In the genomic region with DNA sequence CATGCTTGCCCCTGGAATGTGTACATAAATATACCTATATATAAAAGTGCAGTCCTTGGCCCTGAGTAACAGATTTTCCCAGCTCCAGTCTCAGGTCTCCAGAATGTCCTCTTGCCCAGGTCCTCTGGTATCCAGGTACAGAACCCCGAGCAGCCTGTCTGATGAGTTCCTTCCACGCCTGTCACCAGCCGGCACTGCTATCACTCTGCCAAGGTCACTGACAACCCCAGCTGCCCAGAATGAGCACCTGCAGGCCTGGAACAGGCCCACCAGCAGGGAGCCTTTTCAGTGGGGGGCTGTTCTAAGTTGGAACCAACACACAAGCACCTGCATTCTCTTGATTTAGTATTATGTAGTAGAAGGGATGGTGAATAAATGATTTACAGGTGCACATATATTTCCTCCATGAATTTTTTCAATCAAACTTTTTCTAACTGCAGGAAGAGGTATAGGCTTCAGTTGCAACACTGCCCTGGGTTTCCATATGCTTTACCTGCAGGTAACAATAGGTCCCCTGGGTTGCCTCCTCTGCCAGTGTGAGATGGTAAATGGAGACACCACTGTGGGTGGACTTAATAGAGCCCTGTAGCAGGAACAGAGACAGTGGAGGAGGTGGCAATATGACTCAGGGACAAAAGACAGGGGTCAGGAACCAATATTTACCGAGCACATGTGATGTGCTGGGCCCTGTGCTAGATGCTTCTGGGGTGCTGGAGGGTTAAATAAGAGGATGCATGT, we compare ENCODE assay signal across 28 cellular contexts.
DNase-seq lines count a peak whose midpoint lies in the region; ATAC-seq and TF ChIP-seq lines count a peak whose summit lies in the region.
"Had no signal": no experiment of that assay in that cellular context is flagged by ENCODE, and none has a peak within 500 bp of the region (broad histone marks: within the 10 kb centered on the region; RNA-seq: fewer than 3 reads in every experiment).

No MANE protein-coding gene starts in this region.

- peaks cover 10% of the 10 kb centered on the region for H3K4me1 ChIP-seq in GM23338 (ENCODE audit: insufficient read depth)
- H3K4me1 ChIP-seq in right cardiac atrium (ENCODE audit: control insufficient read depth, insufficient read depth, low read length) = peaks cover 11% of the 10 kb centered on the region
- H3K4me1 ChIP-seq: HAP-1 had no signal

- no peak overlapping the region for H3K4me3 ChIP-seq in GM23338
- H3K4me3 ChIP-seq in right cardiac atrium (ENCODE audit: low read length) = no peak overlapping the region
- H3K4me3 ChIP-seq: BLaER1 treated with 17β-estradiol and CSF1 and Interleukin-3, amounts not matched to agents 10 nM and 100 nM; HAP-1; K562; MG63 had no signal

- H3K9me3 Mint-ChIP-seq in GM23338 = no peaks in the 10 kb centered on the region; the same call in 2 of the 3 replicates

- H3K27ac ChIP-seq in GM23338 (ENCODE audit: low read depth) (no peak overlapping the region), right cardiac atrium (ENCODE audit: low read length) (no peak overlapping the region)
- H3K27ac ChIP-seq: 22Rv1; BLaER1 treated with 17β-estradiol and CSF1 and Interleukin-3, amounts not matched to agents 10 nM and 100 nM; HL-60; RWPE1 had no signal

- H3K36me3 Mint-ChIP-seq in GM23338 (ENCODE audit: low read depth) = no peaks in the 10 kb centered on the region; the same call in 2 of the 3 replicates
- H3K36me3 Mint-ChIP-seq: CD4-positive, alpha-beta memory T cell; T-cell had no signal

- ATAC-seq in GM23338 (peak; percentile 39; the same call in 2 of the 3 replicates), right cardiac atrium (peak; percentile 20 to 60), GM21381 (IDR thresholded peaks at IDR 0.05; ENCODE audit: unreplicated experiment) (no peak)
- ATAC-seq: HepG2, K562, SK-N-SH treated with all-trans-retinoic acid at 6 μM for 48 hours, T-cell had no signal

- H3K27me3 ChIP-seq in GM23338 (ENCODE audit: insufficient read depth) = no peaks in the 10 kb centered on the region
- no peaks in the 10 kb centered on the region for H3K27me3 ChIP-seq in right cardiac atrium (ENCODE audit: control insufficient read depth, insufficient read depth)
- H3K27me3 ChIP-seq: BLaER1 treated with 17β-estradiol and CSF1 and Interleukin-3, amounts not matched to agents 10 nM and 100 nM; MG63 had no signal

- H3K4me3 Mint-ChIP-seq in GM23338 = no peak overlapping the region
- H3K4me3 Mint-ChIP-seq: CD4-positive, alpha-beta memory T cell; T-cell had no signal

- no peak for TF ChIP-seq CTCF in GM23338 (conservative IDR thresholded peaks at IDR 0.05; ENCODE audit: low read depth in 2 of 2)

- intact Hi-C loops in right cardiac atrium (cut with DNase I) = no loop called here

- H3K9me3 ChIP-seq in right cardiac atrium (ENCODE audit: control insufficient read depth, low read length) = no peaks in the 10 kb centered on the region
- H3K9me3 ChIP-seq: BLaER1 treated with 17β-estradiol and CSF1 and Interleukin-3, amounts not matched to agents 10 nM and 100 nM; HAP-1; MG63 had no signal

- no peaks in the 10 kb centered on the region for H3K36me3 ChIP-seq in GM23338 (ENCODE audit: insufficient read depth)
- H3K36me3 ChIP-seq: BLaER1 treated with 17β-estradiol and CSF1 and Interleukin-3, amounts not matched to agents 10 nM and 100 nM; HAP-1; MG63 had no signal

- peaks cover 10% of the 10 kb centered on the region for H3K9me2 ChIP-seq in GM23338 (ENCODE audit: insufficient read depth)

- H3K27me3 Mint-ChIP-seq in GM23338 (ENCODE audit: insufficient read depth, low read depth, poor library complexity) = peaks cover 2% of the 10 kb centered on the region

- H3K79me2 ChIP-seq in GM23338 (replicated peaks; ENCODE audit: insufficient read depth) = no peaks in the 10 kb centered on the region

- 75% methylated on average over 4 of the region's 4 CpGs for WGBS in right cardiac atrium

- H3F3A ChIP-seq in GM23338 (replicated peaks; ENCODE audit: low read depth) = no peaks in the 10 kb centered on the region

- H2AFZ ChIP-seq in GM23338 = no peak overlapping the region

- DNase-seq in NCI-H1092 treated with DMSO at 0.1 percent for 48 hours (lab: John Stamatoyannopoulos, UW) (peak; percentile 16), NCI-H1092 (lab: John Stamatoyannopoulos, UW) (no peak), GM23338 (ENCODE audit: low spot score) (no peak), cerebellar cortex (ENCODE audit: low spot score) (peak; percentile 92), right cardiac atrium (no peak), islet precursor cell (no peak), NCI-H1694 (lab: John Stamatoyannopoulos, UW) (no peak)
- DNase-seq: ACHN; Calu3; CD4-positive, alpha-beta memory T cell; DMS153; GDM1; MG63; NCI-H1436; NCI-H1930; NCI-H2171; NCI-H446; NCI-H526 treated with DMSO at 0.1 percent for 48 hours; T-cell had no signal

- no peak overlapping the region for H3K4me2 ChIP-seq in GM23338
- H3K4me2 ChIP-seq: BLaER1 treated with 17β-estradiol and CSF1 and Interleukin-3, amounts not matched to agents 10 nM and 100 nM had no signal

- no peaks in the 10 kb centered on the region; the same call in 1 of the 2 replicates for H4K20me1 ChIP-seq in GM23338 (replicated peaks; ENCODE audit: insufficient read depth)
- H4K20me1 ChIP-seq: BLaER1 treated with 17β-estradiol and CSF1 and Interleukin-3, amounts not matched to agents 10 nM and 100 nM had no signal

- H3K27ac Mint-ChIP-seq in GM23338 = no peak overlapping the region
- H3K27ac Mint-ChIP-seq: CD4-positive, alpha-beta memory T cell; T-cell had no signal

- H3K4me1 Mint-ChIP-seq in GM23338 = peaks cover 16% of the 10 kb centered on the region
- H3K4me1 Mint-ChIP-seq: CD4-positive, alpha-beta memory T cell; T-cell had no signal

TF ChIP-seq in GM23338, 12 proteins besides CTCF, POLR2A, EP300 and RAD21 (continues in another document):
- TF ChIP-seq, protein P1, sequence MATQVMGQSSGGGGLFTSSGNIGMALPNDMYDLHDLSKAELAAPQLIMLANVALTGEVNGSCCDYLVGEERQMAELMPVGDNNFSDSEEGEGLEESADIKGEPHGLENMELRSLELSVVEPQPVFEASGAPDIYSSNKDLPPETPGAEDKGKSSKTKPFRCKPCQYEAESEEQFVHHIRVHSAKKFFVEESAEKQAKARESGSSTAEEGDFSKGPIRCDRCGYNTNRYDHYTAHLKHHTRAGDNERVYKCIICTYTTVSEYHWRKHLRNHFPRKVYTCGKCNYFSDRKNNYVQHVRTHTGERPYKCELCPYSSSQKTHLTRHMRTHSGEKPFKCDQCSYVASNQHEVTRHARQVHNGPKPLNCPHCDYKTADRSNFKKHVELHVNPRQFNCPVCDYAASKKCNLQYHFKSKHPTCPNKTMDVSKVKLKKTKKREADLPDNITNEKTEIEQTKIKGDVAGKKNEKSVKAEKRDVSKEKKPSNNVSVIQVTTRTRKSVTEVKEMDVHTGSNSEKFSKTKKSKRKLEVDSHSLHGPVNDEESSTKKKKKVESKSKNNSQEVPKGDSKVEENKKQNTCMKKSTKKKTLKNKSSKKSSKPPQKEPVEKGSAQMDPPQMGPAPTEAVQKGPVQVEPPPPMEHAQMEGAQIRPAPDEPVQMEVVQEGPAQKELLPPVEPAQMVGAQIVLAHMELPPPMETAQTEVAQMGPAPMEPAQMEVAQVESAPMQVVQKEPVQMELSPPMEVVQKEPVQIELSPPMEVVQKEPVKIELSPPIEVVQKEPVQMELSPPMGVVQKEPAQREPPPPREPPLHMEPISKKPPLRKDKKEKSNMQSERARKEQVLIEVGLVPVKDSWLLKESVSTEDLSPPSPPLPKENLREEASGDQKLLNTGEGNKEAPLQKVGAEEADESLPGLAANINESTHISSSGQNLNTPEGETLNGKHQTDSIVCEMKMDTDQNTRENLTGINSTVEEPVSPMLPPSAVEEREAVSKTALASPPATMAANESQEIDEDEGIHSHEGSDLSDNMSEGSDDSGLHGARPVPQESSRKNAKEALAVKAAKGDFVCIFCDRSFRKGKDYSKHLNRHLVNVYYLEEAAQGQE (IDR thresholded peaks at IDR 0.05; ENCODE audit: unreplicated experiment) = no peak
- TF ChIP-seq NANOG (IDR thresholded peaks at IDR 0.05; ENCODE audit: borderline replicate concordance) (no peak), POLR2AphosphoS5 (IDR thresholded peaks at IDR 0.05; ENCODE audit: low read depth) (no peak), ZNF114 (CRISPR knock-in tag; IDR thresholded peaks at IDR 0.05) (no peak), CREB1 (CRISPR knock-in tag; IDR thresholded peaks at IDR 0.05; ENCODE audit: low read depth) (no peak), EZH2phosphoT487 (IDR thresholded peaks at IDR 0.05; ENCODE audit: unreplicated experiment) (no peak), JUNB (IDR thresholded peaks at IDR 0.05; ENCODE audit: unreplicated experiment) (no peak), STAT1 (IDR thresholded peaks at IDR 0.05; ENCODE audit: unreplicated experiment) (no peak), ZNF331 (CRISPR knock-in tag; IDR thresholded peaks at IDR 0.05; ENCODE audit: low read depth) (no peak), EZH2 (IDR thresholded peaks at IDR 0.05; ENCODE audit: low read depth, unreplicated experiment) (no peak)
- TF ChIP-seq, protein P2, sequence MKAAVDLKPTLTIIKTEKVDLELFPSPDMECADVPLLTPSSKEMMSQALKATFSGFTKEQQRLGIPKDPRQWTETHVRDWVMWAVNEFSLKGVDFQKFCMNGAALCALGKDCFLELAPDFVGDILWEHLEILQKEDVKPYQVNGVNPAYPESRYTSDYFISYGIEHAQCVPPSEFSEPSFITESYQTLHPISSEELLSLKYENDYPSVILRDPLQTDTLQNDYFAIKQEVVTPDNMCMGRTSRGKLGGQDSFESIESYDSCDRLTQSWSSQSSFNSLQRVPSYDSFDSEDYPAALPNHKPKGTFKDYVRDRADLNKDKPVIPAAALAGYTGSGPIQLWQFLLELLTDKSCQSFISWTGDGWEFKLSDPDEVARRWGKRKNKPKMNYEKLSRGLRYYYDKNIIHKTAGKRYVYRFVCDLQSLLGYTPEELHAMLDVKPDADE (IDR thresholded peaks at IDR 0.05) = no peak

Comparison
In these comparisons a context has a peak if more than half of its experiments do, and no peak if none do; other contexts are left out.
1. DNase-seq: peak in NCI-H1092 treated with DMSO at 0.1 percent for 48 hours (single experiment) and cerebellar cortex (single experiment); none in NCI-H1092 (single experiment), GM23338 (single experiment), right cardiac atrium (0 of 3), islet precursor cell (single experiment) and NCI-H1694 (single experiment).